Comparison of ENCODE assay signal across 8 cellular contexts in the genomic region with DNA sequence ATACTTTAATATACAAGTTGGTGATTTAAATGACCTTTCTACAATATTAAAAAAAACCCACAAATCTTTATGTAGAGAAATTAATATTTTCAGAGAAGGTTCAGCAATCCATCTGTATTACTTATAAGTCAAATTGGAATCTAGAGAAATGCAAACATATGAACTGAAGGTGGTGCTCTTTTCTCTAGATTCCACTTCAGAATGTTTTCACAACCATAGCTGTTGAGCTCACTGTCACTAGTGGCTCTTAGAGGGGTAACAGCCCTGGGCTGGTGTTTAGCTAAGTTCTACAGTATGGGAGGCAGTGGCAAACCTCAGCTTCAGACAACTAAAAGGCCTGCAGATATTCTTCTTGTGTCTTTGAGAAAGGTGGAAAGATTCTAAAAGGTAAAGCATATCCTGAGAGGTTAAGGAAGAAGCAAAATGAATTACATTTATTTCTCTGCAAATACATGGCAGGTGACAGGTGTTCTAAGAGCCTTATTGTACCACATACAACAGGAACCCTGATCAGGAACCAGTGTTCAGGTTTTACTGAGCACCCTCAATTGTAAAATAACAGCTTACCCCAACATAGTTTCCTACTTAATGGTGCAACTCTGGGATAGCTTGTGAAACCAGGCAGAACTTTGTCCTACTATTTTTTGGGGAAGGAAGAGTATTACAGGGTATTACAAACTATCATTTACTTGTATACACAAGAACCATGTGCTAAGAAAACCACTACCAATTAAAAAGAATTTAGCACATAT. TPM values are rescaled to one million over a fixed set of nuclear protein-coding genes. Genes with fewer than 3 reads are reported as not detected.
DNase-seq lines count a peak whose midpoint lies in the region; ATAC-seq and TF ChIP-seq lines count a peak whose summit lies in the region.

No MANE protein-coding gene starts in this region.

- no peaks in the 10 kb centered on the region for H3K4me1 ChIP-seq in osteoblast (ENCODE audit: insufficient read depth, low read length)

- no peaks in the 10 kb centered on the region for H3K27me3 Mint-ChIP-seq in activated CD8-positive, alpha-beta memory T cell treated with anti-CD3 and anti-CD28 coated beads, Interleukin-2, amount 10 ng/mL, durations not matched to agents 7 days and 5 days

- no peaks in the 10 kb centered on the region for H3K27me3 ChIP-seq in osteoblast (ENCODE audit: insufficient read depth, low read length)

- no peaks in the 10 kb centered on the region for H3K79me2 ChIP-seq in osteoblast (ENCODE audit: insufficient read depth, low read length)

- DNase-seq in activated CD8-positive, alpha-beta memory T cell treated with anti-CD3 and anti-CD28 coated beads, Interleukin-2, amount 10 ng/mL, durations not matched to agents 7 days and 5 days: no peak
- DNase-seq in activated CD8-positive, alpha-beta memory T cell treated with anti-CD3 and anti-CD28 coated beads for 24 hours: no peak
- DNase-seq in NOMO-1 treated with DMSO at 0.1 percent for 48 hours (lab: John Stamatoyannopoulos, UW; ENCODE audit: unreplicated experiment) (peak; percentile 81), dedifferentiated amniotic fluid mesenchymal stem cell (ENCODE audit: extremely low spot score) (peak; percentile 29), osteoblast (ENCODE audit: insufficient read length, low spot score, missing footprints) (peak; percentile 94), retina (no peak)
- DNase-seq in activated naive CD4-positive, alpha-beta T cell treated with anti-CD3 and anti-CD28 coated beads, Interleukin-2, amount 50 U/mL, for 16 hours: no peak

- no peaks in the 10 kb centered on the region for H3K9me3 Mint-ChIP-seq in activated CD8-positive, alpha-beta memory T cell treated with anti-CD3 and anti-CD28 coated beads, Interleukin-2, amount 10 ng/mL, durations not matched to agents 7 days and 5 days (ENCODE audit: low read depth)

- H3K4me2 ChIP-seq in osteoblast (ENCODE audit: insufficient read depth, low read length): no peak overlapping the region

- peak overlapping the region; percentile 63 for H3K27ac Mint-ChIP-seq in activated CD8-positive, alpha-beta memory T cell treated with anti-CD3 and anti-CD28 coated beads, Interleukin-2, amount 10 ng/mL, durations not matched to agents 7 days and 5 days

- no peak overlapping the region for H3K27ac ChIP-seq in osteoblast (ENCODE audit: low read depth, low read length)

- peak; percentile 39 for TF ChIP-seq CTCF in osteoblast (IDR thresholded peaks at IDR 0.05; ENCODE audit: extremely low read depth, low read depth, low read length)

- no peak overlapping the region for H2AFZ ChIP-seq in osteoblast (ENCODE audit: low read length)

- H3K9me3 ChIP-seq in osteoblast (ENCODE audit: low read depth, low read length): no peaks in the 10 kb centered on the region

- peaks cover 18% of the 10 kb centered on the region for H3K4me1 Mint-ChIP-seq in activated CD8-positive, alpha-beta memory T cell treated with anti-CD3 and anti-CD28 coated beads, Interleukin-2, amount 10 ng/mL, durations not matched to agents 7 days and 5 days

- H3K36me3 ChIP-seq in osteoblast (ENCODE audit: insufficient read depth, low read length): peaks cover 3% of the 10 kb centered on the region

- CTCF ChIA-PET in activated CD8-positive, alpha-beta memory T cell treated with anti-CD3 and anti-CD28 coated beads, Interleukin-2, amount 10 ng/mL, durations not matched to agents 7 days and 5 days (lab: Charles Lee): interaction anchor here (0.7 to 1.9 kb wide), 9 partner anchors 20 to 248 kb away, joined by 3 to 10 read pairs (median 3); no protein-coding TSS in a partner anchor

- no peak overlapping the region for H3K4me3 Mint-ChIP-seq in activated CD8-positive, alpha-beta memory T cell treated with anti-CD3 and anti-CD28 coated beads, Interleukin-2, amount 10 ng/mL, durations not matched to agents 7 days and 5 days

- H3K36me3 Mint-ChIP-seq in activated CD8-positive, alpha-beta memory T cell treated with anti-CD3 and anti-CD28 coated beads, Interleukin-2, amount 10 ng/mL, durations not matched to agents 7 days and 5 days: peaks cover 35% of the 10 kb centered on the region

- H4K20me1 ChIP-seq in osteoblast (ENCODE audit: insufficient read depth, low read length): no peaks in the 10 kb centered on the region

- H3K4me3 ChIP-seq in osteoblast (ENCODE audit: insufficient read depth, low read length): no peak overlapping the region

- ATAC-seq in activated CD8-positive, alpha-beta memory T cell treated with anti-CD3 and anti-CD28 coated beads, Interleukin-2, amount 10 ng/mL, durations not matched to agents 7 days and 5 days: peak; percentile 90
- no peak for ATAC-seq in HG03280 (IDR thresholded peaks at IDR 0.05; ENCODE audit: unreplicated experiment)

RNA-seq across cellular contexts. Expression of gene SAMHD1, which starts 56.6 kb away (rescaled TPM):
- 100 to 1,000 TPM; 167 to 213 TPM for total RNA-seq in activated CD8-positive, alpha-beta memory T cell treated with anti-CD3 and anti-CD28 coated beads, Interleukin-2, amount 10 ng/mL, durations not matched to agents 7 days and 5 days
- 30.4 and 32.6 TPM in 2 replicates for total RNA-seq in osteoblast

Comparison
In these comparisons a context has a peak if more than half of its experiments do, and no peak if none do; other contexts are left out.
1. DNase-seq: peak in NOMO-1 treated with DMSO at 0.1 percent for 48 hours (single experiment), dedifferentiated amniotic fluid mesenchymal stem cell (single experiment) and osteoblast (single experiment); none in activated CD8-positive, alpha-beta memory T cell treated with anti-CD3 and anti-CD28 coated beads, Interleukin-2, amount 10 ng/mL, durations not matched to agents 7 days and 5 days (single experiment), activated CD8-positive, alpha-beta memory T cell treated with anti-CD3 and anti-CD28 coated beads for 24 hours (single experiment), retina (single experiment) and activated naive CD4-positive, alpha-beta T cell treated with anti-CD3 and anti-CD28 coated beads, Interleukin-2, amount 50 U/mL, for 16 hours (single experiment).